Comparison of ENCODE assay signal across 8 cellular contexts in the genomic region with DNA sequence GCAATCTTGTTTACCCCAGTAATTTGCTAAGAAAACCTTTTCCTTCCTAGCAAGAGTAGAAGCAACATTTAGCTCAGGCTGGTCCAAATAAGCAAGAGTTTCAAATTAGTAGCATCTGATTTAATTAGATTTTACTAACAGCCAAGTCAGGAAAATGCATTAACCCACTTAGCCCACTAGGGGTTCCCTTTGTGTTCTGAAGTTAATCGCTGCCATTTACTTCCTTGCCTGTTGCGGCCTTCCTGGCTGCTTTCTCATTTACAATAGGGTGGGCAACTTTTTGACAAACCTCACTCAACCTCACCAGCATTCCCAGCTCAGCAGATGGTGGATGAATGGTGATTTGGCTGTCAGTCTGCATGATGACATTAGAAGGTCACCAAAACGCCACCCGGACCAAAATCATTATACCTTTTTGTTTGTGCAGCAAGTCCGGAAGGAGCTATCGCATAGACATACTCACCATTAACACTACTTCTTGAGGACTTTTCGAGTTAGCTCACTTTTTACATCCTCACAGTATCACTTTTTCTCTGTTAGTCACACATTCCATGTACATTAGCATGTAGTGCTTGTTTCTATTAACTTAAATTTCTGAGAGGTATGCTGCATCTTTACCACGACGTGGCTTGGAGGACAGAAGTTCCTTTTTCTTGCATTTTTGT.
DNase-seq lines count a peak whose midpoint lies in the region; ATAC-seq and TF ChIP-seq lines count a peak whose summit lies in the region.

No MANE protein-coding gene starts in this region.

- H3K9ac ChIP-seq in neuronal stem cell (ENCODE audit: low read depth, low read length, poor library complexity), result no peak overlapping the region

- no peak overlapping the region for H3K4ac ChIP-seq in neuronal stem cell (ENCODE audit: low read length)

- H2BK120ac ChIP-seq in neuronal stem cell (ENCODE audit: low read depth, low read length), result no peak overlapping the region

- ATAC-seq in left cardiac atrium, result no peak
- no peak for ATAC-seq in body of pancreas
- no peak for ATAC-seq in HG02840 (IDR thresholded peaks at IDR 0.05; ENCODE audit: low FRiP score, unreplicated experiment)
- ATAC-seq in GM21515 (IDR thresholded peaks at IDR 0.05; ENCODE audit: unreplicated experiment), result no peak

- H3K27ac ChIP-seq in left ventricle myocardium inferior (replicated peaks), result no peak overlapping the region
- H3K27ac ChIP-seq in body of pancreas, result no peak overlapping the region
- no peak overlapping the region for H3K27ac ChIP-seq in neuronal stem cell (replicated peaks; ENCODE audit: low read length)

- no peak overlapping the region for H2AK5ac ChIP-seq in neuronal stem cell (ENCODE audit: low read depth, low read length)

- H2BK5ac ChIP-seq in neuronal stem cell (ENCODE audit: low read length), result no peak overlapping the region

- H2BK15ac ChIP-seq in neuronal stem cell (ENCODE audit: low read length), result no peak overlapping the region

- TF ChIP-seq POLR2A in body of pancreas (IDR thresholded peaks at IDR 0.05), result no peak

- 70 to 77% methylated on average over 9 of the region's 9 CpGs for WGBS in body of pancreas, 2 donors
- WGBS in neuronal stem cell (ENCODE audit: extremely low coverage in 2 of 2, insufficient read length in 2 of 2, insufficient replicate concordance in 1 of 2), 2 donors, result no CpG with 5 or more reads among the region's 9 CpGs

- intact Hi-C loops in left ventricle myocardium inferior (cut with micrococcal nuclease), result no loop called here
- intact Hi-C loops in left cardiac atrium (cut with DNase I), result no loop called here
- intact Hi-C loops in body of pancreas (cut with DNase I), result no loop called here

- H2AFZ ChIP-seq in neuronal stem cell (ENCODE audit: low read length), result no peak overlapping the region

- H3K4me3 ChIP-seq in left ventricle myocardium inferior (no peak overlapping the region), body of pancreas (no peak overlapping the region), neuronal stem cell (ENCODE audit: low read length in 2 of 2) (no peak overlapping the region)
- no peak overlapping the region for H3K4me3 ChIP-seq in Jurkat, Clone E6-1 (ENCODE audit: low read length)

- no peak overlapping the region for H3K14ac ChIP-seq in neuronal stem cell (ENCODE audit: low read length)

- no peaks in the 10 kb centered on the region for H3K79me1 ChIP-seq in neuronal stem cell (ENCODE audit: low read depth, low read length)

- no peak overlapping the region for H2BK12ac ChIP-seq in neuronal stem cell (ENCODE audit: low read length)

- no peaks in the 10 kb centered on the region for H3K9me3 ChIP-seq in left ventricle myocardium inferior (replicated peaks)
- H3K9me3 ChIP-seq in body of pancreas, result no peaks in the 10 kb centered on the region
- H3K9me3 ChIP-seq in neuronal stem cell (replicated peaks in 1 of 2; ENCODE audit: control insufficient read depth in 2 of 2, insufficient read depth in 1 of 2, low read depth in 1 of 2, low read length in 2 of 2), result no peaks in the 10 kb centered on the region

- no peak overlapping the region for H3K4me2 ChIP-seq in neuronal stem cell (ENCODE audit: insufficient read depth, low read length, poor library complexity, severe bottlenecking)

- DNase-seq in left ventricle myocardium inferior (no peak), left cardiac atrium (no peak), body of pancreas (peak in 3 of 4 donors; percentile 11 to 14 (median 13)), neuronal stem cell (ENCODE audit: low spot score) (peak; percentile 17), activated T-cell treated with anti-CD3 and anti-CD28 coated beads for 4 hours (no peak)
- peak; percentile 34 for DNase-seq in Jurkat, Clone E6-1 (ENCODE audit: low read depth, low spot score)

- TF ChIP-seq CTCF in left ventricle myocardium inferior (IDR thresholded peaks at IDR 0.05; ENCODE audit: borderline replicate concordance), result peak; percentile 67
- TF ChIP-seq CTCF in body of pancreas (IDR thresholded peaks at IDR 0.05), result peak; percentile 43 to 70 (median 62)

- H3K4me1 ChIP-seq in left ventricle myocardium inferior (no peaks in the 10 kb centered on the region), body of pancreas (no peaks in the 10 kb centered on the region), neuronal stem cell (ENCODE audit: control insufficient read depth in 2 of 2, insufficient read depth in 1 of 2, low read depth in 1 of 2, low read length in 2 of 2) (no peaks in the 10 kb centered on the region)

- no peak overlapping the region for H3K23ac ChIP-seq in neuronal stem cell (ENCODE audit: low read depth, low read length, poor library complexity)

- no peak overlapping the region for H4K8ac ChIP-seq in neuronal stem cell (ENCODE audit: low read depth, low read length)

- H3K27me3 ChIP-seq in left ventricle myocardium inferior (ENCODE audit: low read depth), result no peaks in the 10 kb centered on the region
- H3K27me3 ChIP-seq in body of pancreas, result no peaks in the 10 kb centered on the region
- no peaks in the 10 kb centered on the region for H3K27me3 ChIP-seq in neuronal stem cell (ENCODE audit: control insufficient read depth in 3 of 3, insufficient read depth in 3 of 3, low read depth in 1 of 3, low read length in 3 of 3)

- no peak overlapping the region for H4K91ac ChIP-seq in neuronal stem cell (ENCODE audit: low read depth, low read length, poor library complexity)

- no peak overlapping the region for H3K18ac ChIP-seq in neuronal stem cell (ENCODE audit: low read length)

- no peaks in the 10 kb centered on the region for H3K36me3 ChIP-seq in left ventricle myocardium inferior
- H3K36me3 ChIP-seq in body of pancreas (replicated peaks in 1 of 2; ENCODE audit: insufficient read depth in 1 of 2, low read depth in 2 of 2), result no peaks in the 10 kb centered on the region
- H3K36me3 ChIP-seq in neuronal stem cell (replicated peaks in 1 of 2; ENCODE audit: control insufficient read depth in 2 of 2, insufficient read depth in 2 of 2, low read length in 2 of 2), result no peaks in the 10 kb centered on the region

Comparison
In these comparisons a context has a peak if more than half of its experiments do, and no peak if none do; other contexts are left out.
1. DNase-seq: peak in Jurkat, Clone E6-1 (single experiment), body of pancreas (3 of 4) and neuronal stem cell (single experiment); none in left ventricle myocardium inferior (single experiment), left cardiac atrium (single experiment) and activated T-cell treated with anti-CD3 and anti-CD28 coated beads for 4 hours (single experiment).